Comparison of ENCODE assay signal across 9 cellular contexts in the genomic region with DNA sequence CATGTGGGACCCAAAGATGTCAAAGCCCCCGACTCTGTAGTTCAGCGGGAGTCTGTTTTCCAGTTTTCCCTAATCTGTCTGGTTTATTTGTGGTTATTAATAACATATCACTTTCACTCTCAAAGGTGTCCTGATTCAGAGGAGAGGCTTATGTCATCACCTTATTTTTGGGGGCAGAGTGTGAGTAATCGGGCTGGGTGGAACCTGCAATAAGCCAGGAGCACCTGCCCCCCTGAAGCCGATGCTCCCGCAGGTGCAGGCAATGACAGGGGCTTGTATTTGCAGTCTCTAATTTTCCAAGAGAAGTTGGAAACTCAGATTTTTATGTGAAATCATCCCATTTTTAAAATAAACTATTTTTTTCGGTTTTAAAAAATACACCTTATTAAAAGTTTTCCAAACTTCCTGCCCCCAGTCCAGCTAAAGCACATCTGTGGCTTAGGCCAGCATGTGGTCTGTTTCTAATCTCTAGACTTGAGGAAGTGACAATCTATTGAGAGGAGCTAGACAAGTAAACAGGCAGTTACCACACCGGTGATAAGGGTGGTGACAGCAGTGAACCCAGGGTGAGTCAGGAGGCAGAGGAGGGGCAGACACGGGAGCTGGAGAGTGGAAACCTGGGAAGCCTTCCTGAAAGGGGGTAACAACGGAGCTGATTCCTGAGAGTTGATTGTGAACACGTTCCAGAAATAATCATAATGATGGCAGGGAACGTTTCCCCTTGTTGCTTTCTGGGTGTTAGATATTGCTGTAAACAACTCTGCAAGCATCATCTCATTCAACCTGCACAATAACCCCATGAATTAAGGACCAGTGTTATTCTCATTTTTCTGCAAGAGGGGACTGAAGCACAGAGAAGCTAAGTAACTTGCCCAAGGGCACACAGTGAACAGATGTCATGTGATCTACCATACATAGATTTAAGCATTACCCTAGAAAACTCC. TPM values are rescaled to one million over a fixed set of nuclear protein-coding genes. Genes with fewer than 3 reads are reported as not detected.
DNase-seq lines count a peak whose midpoint lies in the region; ATAC-seq and TF ChIP-seq lines count a peak whose summit lies in the region.
"Had no signal": no experiment of that assay in that cellular context is flagged by ENCODE, and none has a peak within 500 bp of the region (broad histone marks: within the 10 kb centered on the region; RNA-seq: fewer than 3 reads in every experiment).

No MANE protein-coding gene starts in this region.

- H3K27ac ChIP-seq in IMR-90 (ENCODE audit: insufficient read depth, low read length) = no peak overlapping the region
- H3K27ac ChIP-seq in transverse colon = peak overlapping the region; percentile 79 to 84 (median 80)

- no peak overlapping the region for H3K56ac ChIP-seq in IMR-90 (ENCODE audit: extremely low read depth, insufficient read depth, low read length)

- H3K27ac Mint-ChIP-seq in activated CD4-positive, alpha-beta T cell treated with anti-CD3 and anti-CD28 coated beads, Interleukin-2, amount 10 ng/mL, durations not matched to agents 24 days and 14 days = peak overlapping the region; percentile 86
- H3K27ac Mint-ChIP-seq: nephron had no signal

- H3K9me3 Mint-ChIP-seq in activated CD4-positive, alpha-beta T cell treated with anti-CD3 and anti-CD28 coated beads, Interleukin-2, amount 10 ng/mL, durations not matched to agents 24 days and 14 days = no peaks in the 10 kb centered on the region
- H3K9me3 Mint-ChIP-seq: nephron had no signal

- peaks cover 20% of the 10 kb centered on the region for H3K9me1 ChIP-seq in IMR-90 (ENCODE audit: insufficient read depth, low read length)

- H2BK15ac ChIP-seq in IMR-90 (ENCODE audit: low read depth, low read length) = peak overlapping the region; percentile 53; the same call in 2 of the 3 replicates

- ATAC-seq in GM21619 (IDR thresholded peaks at IDR 0.05; ENCODE audit: unreplicated experiment) = peak; percentile 52
- peak; percentile 39; the same call in 1 of the 2 replicates for ATAC-seq in IMR-90 (ENCODE audit: low read depth)
- peak; percentile 66 for ATAC-seq in left ventricle myocardium superior

- H3K4me3 ChIP-seq in IMR-90 (ENCODE audit: insufficient read depth, low read depth, low read length) = no peak overlapping the region
- no peak overlapping the region for H3K4me3 ChIP-seq in transverse colon

- intact Hi-C loops in IMR-90 (cut with micrococcal nuclease) = no loop called here
- intact Hi-C loops in activated CD4-positive, alpha-beta T cell treated with anti-CD3 and anti-CD28 coated beads, Interleukin-2, amount 10 ng/mL, durations not matched to agents 24 days and 14 days (cut with micrococcal nuclease) = no loop called here
- intact Hi-C loops in left ventricle myocardium superior (cut with micrococcal nuclease) = loop anchor here (5.0 kb wide), 1 partner anchor 34 kb away; no protein-coding TSS in a partner anchor
- intact Hi-C loops in transverse colon (cut with DNase I; ENCODE audit: low total_unique reads) = no loop called here

- POLR2A ChIA-PET in GM10248 (lab: Yijun Ruan, JAX) = no interaction called here
- POLR2A ChIA-PET in IMR-90 (lab: Charles Lee; ENCODE audit: unreplicated experiment) = no interaction called here

- H3K27me3 ChIP-seq in IMR-90 (ENCODE audit: control insufficient read depth, insufficient read depth, low read length) (no peaks in the 10 kb centered on the region), transverse colon (no peaks in the 10 kb centered on the region)

- peak overlapping the region; percentile 52 for H3K4me3 Mint-ChIP-seq in activated CD4-positive, alpha-beta T cell treated with anti-CD3 and anti-CD28 coated beads, Interleukin-2, amount 10 ng/mL, durations not matched to agents 24 days and 14 days
- H3K4me3 Mint-ChIP-seq: nephron had no signal

- no peaks in the 10 kb centered on the region for H4K20me1 ChIP-seq in IMR-90 (ENCODE audit: insufficient read depth, low read length)

- TF ChIP-seq EP300 in transverse colon (IDR thresholded peaks at IDR 0.05; ENCODE audit: low read depth) = peak; percentile 28

- no TSS peak for BruUV-seq in IMR-90 (replicated peaks; lab: Mats Ljungman, UMichigan)

- no CpG with 5 or more reads among the region's 11 CpGs for WGBS in IMR-90 (ENCODE audit: extremely low coverage in 2 of 2, insufficient read length in 1 of 2), 2 experiments
- WGBS in transverse colon (ENCODE audit: low coverage in 1 of 2), 2 donors = 35 to 46% methylated on average over 5 to 11 of the region's 11 CpGs

- H4K8ac ChIP-seq in IMR-90 (ENCODE audit: low read depth in 2 of 2, low read length in 2 of 2) = peak overlapping the region in 1 of 2 experiments; percentile 58; a peak in 2 of 4 replicates

- DNase-seq in GM10248 (ENCODE audit: extremely low spot score) (peak; percentile 54), IMR-90 (peak; percentile 80), left ventricle myocardium superior (no peak), transverse colon (peak; percentile 78), NCI-H187 (lab: John Stamatoyannopoulos, UW) (no peak), NCI-H1092 treated with DMSO at 0.1 percent for 48 hours (lab: John Stamatoyannopoulos, UW) (no peak)
- peak; percentile 84 for DNase-seq in activated CD4-positive, alpha-beta T cell treated with anti-CD3 and anti-CD28 coated beads, Interleukin-2, amount 10 ng/mL, durations not matched to agents 24 days and 14 days

- H2AK5ac ChIP-seq in IMR-90 (ENCODE audit: low read depth, low read length) = peak overlapping the region; percentile 49

- peak overlapping the region; percentile 15; the same call in 1 of the 2 replicates for H4K5ac ChIP-seq in IMR-90 (ENCODE audit: low read depth, low read length)

- H3K4ac ChIP-seq in IMR-90 (ENCODE audit: low read depth, low read length) = peak overlapping the region; percentile 50; the same call in 1 of the 2 replicates

- H3K4me1 ChIP-seq in IMR-90 (ENCODE audit: control insufficient read depth, insufficient read depth, low read length) (peaks cover 20% of the 10 kb centered on the region), transverse colon (peaks cover 8 to 60% (median 25%) of the 10 kb centered on the region in 4 donors)

- H3K23ac ChIP-seq in IMR-90 (ENCODE audit: low read depth, low read length) = no peak overlapping the region

- H3K36me3 Mint-ChIP-seq in activated CD4-positive, alpha-beta T cell treated with anti-CD3 and anti-CD28 coated beads, Interleukin-2, amount 10 ng/mL, durations not matched to agents 24 days and 14 days (ENCODE audit: low read depth) = peaks cover 2% of the 10 kb centered on the region

- TF ChIP-seq RAD21 in IMR-90 (IDR thresholded peaks at IDR 0.05; ENCODE audit: low read length) = no peak

- no peaks in the 10 kb centered on the region for H3K36me3 ChIP-seq in IMR-90 (ENCODE audit: control insufficient read depth, insufficient read depth, low read length)
- no peaks in the 10 kb centered on the region for H3K36me3 ChIP-seq in transverse colon

- no peak overlapping the region for H3K9ac ChIP-seq in IMR-90 (ENCODE audit: low read depth, low read length)

- H4K91ac ChIP-seq in IMR-90 (ENCODE audit: insufficient read depth, low read depth, low read length) = peak overlapping the region; percentile 23

- no peak for TF ChIP-seq CTCF in GM10248 (IDR thresholded peaks at IDR 0.05; ENCODE audit: control extremely low read depth, extremely low read depth, low read depth, missing control alignments)
- TF ChIP-seq CTCF in IMR-90 (conservative IDR thresholded peaks at IDR 0.05; ENCODE audit: low read depth, low read length) = no peak
- TF ChIP-seq CTCF in transverse colon (IDR thresholded peaks at IDR 0.05) = no peak

- peaks cover 0 to 3% of the 10 kb centered on the region in 2 experiments; a peak in 1 of 4 replicates for H3K79me1 ChIP-seq in IMR-90 (ENCODE audit: low read depth in 1 of 2, low read length in 2 of 2)

- in situ Hi-C loops in IMR-90 (cut with MboI; ENCODE audit: low sequenced_read_pairs) (no loop called here), transverse colon (cut with MboI; ENCODE audit: low pct_ligation_motif_present in 1 of 4, low pct_unique_long_range_greater_than_20kb in 1 of 4, low sequenced_read_pairs in 3 of 4) (no loop called here)

- dilution Hi-C loops in IMR-90 (cut with HindIII; ENCODE audit: low sequenced_read_pairs, unreplicated experiment) = no loop called here

- peak overlapping the region; percentile 65 for H2AFZ ChIP-seq in IMR-90 (replicated peaks; ENCODE audit: low read length, poor library complexity)

- no peak overlapping the region for H2AK9ac ChIP-seq in IMR-90 (replicated peaks; ENCODE audit: low read depth, low read length, poor library complexity)

- peak overlapping the region; percentile 7; the same call in 1 of the 2 replicates for H2BK120ac ChIP-seq in IMR-90 (ENCODE audit: low read depth, low read length)

- H2BK5ac ChIP-seq in IMR-90 (ENCODE audit: low read depth, low read length, poor library complexity, severe bottlenecking) = peak overlapping the region; percentile 18

- H3K9me3 ChIP-seq in IMR-90 (ENCODE audit: control insufficient read depth, insufficient read depth, low read length) (no peaks in the 10 kb centered on the region), transverse colon (no peaks in the 10 kb centered on the region)

- H2BK20ac ChIP-seq in IMR-90 (ENCODE audit: low read depth, low read length) = peak overlapping the region; percentile 44; the same call in 1 of the 2 replicates

- no peak overlapping the region for H3K14ac ChIP-seq in IMR-90 (replicated peaks; ENCODE audit: low read depth, low read length)

- H3K4me1 Mint-ChIP-seq in activated CD4-positive, alpha-beta T cell treated with anti-CD3 and anti-CD28 coated beads, Interleukin-2, amount 10 ng/mL, durations not matched to agents 24 days and 14 days = peaks cover 84% of the 10 kb centered on the region

- no peaks in the 10 kb centered on the region for H3K27me3 Mint-ChIP-seq in activated CD4-positive, alpha-beta T cell treated with anti-CD3 and anti-CD28 coated beads, Interleukin-2, amount 10 ng/mL, durations not matched to agents 24 days and 14 days

- TF ChIP-seq POLR2A in IMR-90 (IDR thresholded peaks at IDR 0.05; ENCODE audit: low read depth, low read length) (no peak), transverse colon (IDR thresholded peaks at IDR 0.05) (no peak)

- CTCF ChIA-PET in GM10248 (lab: Yijun Ruan, JAX) (interaction anchor here (0.8 to 2.7 kb wide), 9 partner anchors 11 to 305 kb away, joined by 3 to 19 read pairs (median 4); partner anchors contain the start of gene BHLHE40), IMR-90 (lab: Yijun Ruan, JAX) (interaction anchor here (0.8 to 1.3 kb wide), 2 partner anchors 30 to 305 kb away, joined by 3 to 6 read pairs; no protein-coding TSS in a partner anchor)

- no peak overlapping the region for H3K4me2 ChIP-seq in IMR-90 (ENCODE audit: low read depth, low read length)

- H3K18ac ChIP-seq in IMR-90 (ENCODE audit: low read depth, low read length) = peak overlapping the region; percentile 53; the same call in 1 of the 2 replicates

RNA-seq across cellular contexts. Expression of gene BHLHE40, which starts 37.3 kb away (rescaled TPM):
- 22.8 and 24.2 TPM in 2 replicates for total RNA-seq in IMR-90 (2012; rRNA removed)
- 31.1 and 31.8 TPM in 2 replicates for polyA plus RNA-seq in IMR-90 (2012; rRNA removed)
- polyA plus RNA-seq in IMR-90 (2012; cell fraction: cytosol; rRNA removed) = 26.0 and 43.6 TPM in 2 replicates
- 147 and 366 TPM in 2 replicates for polyA plus RNA-seq in IMR-90 (2012; cell fraction: nucleus; rRNA removed; ENCODE audit: low replicate concordance)
- total RNA-seq in activated CD4-positive, alpha-beta T cell treated with anti-CD3 and anti-CD28 coated beads, Interleukin-2, amount 10 ng/mL, durations not matched to agents 24 days and 14 days = 368 and 375 TPM in 2 replicates
- 26.8 TPM for total RNA-seq in left ventricle myocardium superior
- total RNA-seq in transverse colon = 10 to 100 TPM; 13.4 to 50.9 (median 18.0) TPM

Comparison
In these comparisons a context has a peak if more than half of its experiments do, and no peak if none do; other contexts are left out.
1. DNase-seq: peak in GM10248 (single experiment), IMR-90 (single experiment), activated CD4-positive, alpha-beta T cell treated with anti-CD3 and anti-CD28 coated beads, Interleukin-2, amount 10 ng/mL, durations not matched to agents 24 days and 14 days (single experiment) and transverse colon (single experiment); none in left ventricle myocardium superior (single experiment), NCI-H187 (0 of 2) and NCI-H1092 treated with DMSO at 0.1 percent for 48 hours (single experiment).
2. Peak in every context shown above with its lines, with median percentiles within 50 percentile points of each other: ATAC-seq.